ENCODE assay signal across 1 cellular context in genomic region chr17:2852729-2853110, GRCh38.
TF ChIP-seq lines count a peak whose summit lies in the region.

No MANE protein-coding gene starts in this region.

TF ChIP-seq in GM23338, 12 proteins besides CTCF, POLR2A, EP300 and RAD21:
- TF ChIP-seq ZNF462 (CRISPR knock-in tag; IDR thresholded peaks at IDR 0.05) (no peak), NANOG (IDR thresholded peaks at IDR 0.05; ENCODE audit: borderline replicate concordance) (no peak), JUNB (IDR thresholded peaks at IDR 0.05; ENCODE audit: unreplicated experiment) (no peak), EZH2 (IDR thresholded peaks at IDR 0.05; ENCODE audit: low read depth, unreplicated experiment) (no peak), REST (IDR thresholded peaks at IDR 0.05; ENCODE audit: unreplicated experiment) (no peak), EZH2phosphoT487 (IDR thresholded peaks at IDR 0.05; ENCODE audit: unreplicated experiment) (no peak), ETS1 (IDR thresholded peaks at IDR 0.05) (no peak), CREB1 (CRISPR knock-in tag; IDR thresholded peaks at IDR 0.05; ENCODE audit: low read depth) (no peak), STAT1 (IDR thresholded peaks at IDR 0.05; ENCODE audit: unreplicated experiment) (no peak), ZNF114 (CRISPR knock-in tag; IDR thresholded peaks at IDR 0.05) (no peak), ZNF331 (CRISPR knock-in tag; IDR thresholded peaks at IDR 0.05; ENCODE audit: low read depth) (no peak), POLR2AphosphoS5 (IDR thresholded peaks at IDR 0.05; ENCODE audit: low read depth) (no peak)
